ENCODE assay signal across 1 cellular context in genomic region chr22:20486229-20486628, GRCh38.
TF ChIP-seq lines count a peak whose summit lies in the region.

No MANE protein-coding gene starts in this region.

TF ChIP-seq in WTC11, 78 proteins besides CTCF, POLR2A, EP300 and RAD21 (continued from another document):
- TF ChIP-seq, protein P1, sequence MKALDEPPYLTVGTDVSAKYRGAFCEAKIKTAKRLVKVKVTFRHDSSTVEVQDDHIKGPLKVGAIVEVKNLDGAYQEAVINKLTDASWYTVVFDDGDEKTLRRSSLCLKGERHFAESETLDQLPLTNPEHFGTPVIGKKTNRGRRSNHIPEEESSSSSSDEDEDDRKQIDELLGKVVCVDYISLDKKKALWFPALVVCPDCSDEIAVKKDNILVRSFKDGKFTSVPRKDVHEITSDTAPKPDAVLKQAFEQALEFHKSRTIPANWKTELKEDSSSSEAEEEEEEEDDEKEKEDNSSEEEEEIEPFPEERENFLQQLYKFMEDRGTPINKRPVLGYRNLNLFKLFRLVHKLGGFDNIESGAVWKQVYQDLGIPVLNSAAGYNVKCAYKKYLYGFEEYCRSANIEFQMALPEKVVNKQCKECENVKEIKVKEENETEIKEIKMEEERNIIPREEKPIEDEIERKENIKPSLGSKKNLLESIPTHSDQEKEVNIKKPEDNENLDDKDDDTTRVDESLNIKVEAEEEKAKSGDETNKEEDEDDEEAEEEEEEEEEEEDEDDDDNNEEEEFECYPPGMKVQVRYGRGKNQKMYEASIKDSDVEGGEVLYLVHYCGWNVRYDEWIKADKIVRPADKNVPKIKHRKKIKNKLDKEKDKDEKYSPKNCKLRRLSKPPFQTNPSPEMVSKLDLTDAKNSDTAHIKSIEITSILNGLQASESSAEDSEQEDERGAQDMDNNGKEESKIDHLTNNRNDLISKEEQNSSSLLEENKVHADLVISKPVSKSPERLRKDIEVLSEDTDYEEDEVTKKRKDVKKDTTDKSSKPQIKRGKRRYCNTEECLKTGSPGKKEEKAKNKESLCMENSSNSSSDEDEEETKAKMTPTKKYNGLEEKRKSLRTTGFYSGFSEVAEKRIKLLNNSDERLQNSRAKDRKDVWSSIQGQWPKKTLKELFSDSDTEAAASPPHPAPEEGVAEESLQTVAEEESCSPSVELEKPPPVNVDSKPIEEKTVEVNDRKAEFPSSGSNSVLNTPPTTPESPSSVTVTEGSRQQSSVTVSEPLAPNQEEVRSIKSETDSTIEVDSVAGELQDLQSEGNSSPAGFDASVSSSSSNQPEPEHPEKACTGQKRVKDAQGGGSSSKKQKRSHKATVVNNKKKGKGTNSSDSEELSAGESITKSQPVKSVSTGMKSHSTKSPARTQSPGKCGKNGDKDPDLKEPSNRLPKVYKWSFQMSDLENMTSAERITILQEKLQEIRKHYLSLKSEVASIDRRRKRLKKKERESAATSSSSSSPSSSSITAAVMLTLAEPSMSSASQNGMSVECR (CRISPR knock-in tag; IDR thresholded peaks at IDR 0.05; ENCODE audit: borderline replicate concordance) = no peak
- TF ChIP-seq TCF7 (CRISPR knock-in tag; IDR thresholded peaks at IDR 0.05; ENCODE audit: low read depth) (no peak), AFF4 (CRISPR knock-in tag; IDR thresholded peaks at IDR 0.05; ENCODE audit: borderline replicate concordance) (no peak), ATF1 (CRISPR knock-in tag; IDR thresholded peaks at IDR 0.05) (no peak), ZNF317 (CRISPR knock-in tag; IDR thresholded peaks at IDR 0.05; ENCODE audit: borderline replicate concordance, low read depth) (no peak), ZSCAN18 (CRISPR knock-in tag; IDR thresholded peaks at IDR 0.05) (no peak), GTF2I (CRISPR knock-in tag; conservative IDR thresholded peaks at IDR 0.05) (no peak)
